8 cellular contexts compared by ENCODE assay signal in genomic region chr3:171469376-171469775, GRCh38.
"Had no signal": no experiment of that assay in that cellular context is flagged by ENCODE, and none has a peak within 500 bp of the region (broad histone marks: within the 10 kb centered on the region; RNA-seq: fewer than 3 reads in every experiment).

No MANE protein-coding gene starts in this region.

- H3K4me3 Mint-ChIP-seq: IgD-negative memory B cell had no signal

- H3K9me3 Mint-ChIP-seq: IgD-negative memory B cell had no signal

- ATAC-seq: HepG2 had no signal

- H3K4me1 Mint-ChIP-seq: IgD-negative memory B cell had no signal

- H3K27ac Mint-ChIP-seq: IgD-negative memory B cell had no signal

- H3K27ac ChIP-seq: HL-60, KMS-11 had no signal

- DNase-seq: IMR-90, KBM-7, KG1 had no signal

- H3K4me2 ChIP-seq: KMS-11 had no signal

- H3K9ac ChIP-seq: KMS-11 had no signal

- FAIRE-seq: HepG2, HTR-8/SVneo had no signal
